In genomic region chr3:53890726-53891499, GRCh38 we compare ENCODE assay signal across 8 cellular contexts. TPM values are rescaled to one million over a fixed set of nuclear protein-coding genes. Genes with fewer than 3 reads are reported as not detected.
A peak's percentile ranks its signal among the peaks of the same experiment; 100 is the strongest.
DNase-seq lines count a peak whose midpoint lies in the region; ATAC-seq and TF ChIP-seq lines count a peak whose summit lies in the region.

No MANE protein-coding gene starts in this region.

- H3K27ac ChIP-seq in AG04450 (ENCODE audit: low read depth, low read length) = peak overlapping the region; percentile 86
- H3K27ac ChIP-seq in GM23338 (ENCODE audit: low read depth) = peak overlapping the region; percentile 28
- peak overlapping the region; percentile 72 to 81 for H3K27ac ChIP-seq in SK-N-SH (ENCODE audit: low read depth in 2 of 2, low read length in 1 of 2)

- H3K4me3 ChIP-seq in AG04450 (ENCODE audit: low read depth, low read length) = peak overlapping the region; percentile 84
- peak overlapping the region; percentile 81 for H3K4me3 ChIP-seq in GM23338
- H3K4me3 ChIP-seq in SK-N-SH (ENCODE audit: low read depth in 2 of 2, low read length in 1 of 2) = peak overlapping the region; percentile 88 to 100
- H3K4me3 ChIP-seq in astrocyte of the spinal cord (ENCODE audit: low read depth, low read length) = peak overlapping the region; percentile 76

- in situ Hi-C loops in astrocyte of the spinal cord (cut with HindIII; ENCODE audit: low sequenced_read_pairs) = no loop called here

- ATAC-seq in GM23338 (peak; percentile 25), GM18909 (IDR thresholded peaks at IDR 0.05; ENCODE audit: poor library complexity, unreplicated experiment) (no peak)

- no peak for TF ChIP-seq RAD21 in SK-N-SH (IDR thresholded peaks at IDR 0.05; ENCODE audit: low read length)

- H3K36me3 Mint-ChIP-seq in GM23338 (ENCODE audit: low read depth) = peaks cover 9% of the 10 kb centered on the region; the same call in 2 of the 3 replicates

- H3K9me3 Mint-ChIP-seq in GM23338 = no peaks in the 10 kb centered on the region

- DNase-seq in AG04450 (ENCODE audit: low read depth, low spot score) = no peak
- DNase-seq in GM23338 (ENCODE audit: low spot score) = peak; percentile 69
- DNase-seq in SK-N-SH = peak; percentile 47
- peak; percentile 33 for DNase-seq in astrocyte of the spinal cord (ENCODE audit: low read depth, low spot score)
- DNase-seq in iris pigment epithelial cell (ENCODE audit: low read depth) = peak; percentile 44
- DNase-seq in stimulated activated CD4-positive, alpha-beta T cell treated with anti-CD3 and anti-CD28 coated beads, Interleukin-1b, Interleukin-23, amount 100 ng/mL, for 48 hours = peak; percentile 42
- DNase-seq in 8988T = no peak

- WGBS in SK-N-SH (ENCODE audit: low lambda C conversion rate) = 3% methylated on average over 19 of the region's 22 CpGs

- peaks cover 1% of the 10 kb centered on the region for H3K27me3 Mint-ChIP-seq in GM23338 (ENCODE audit: insufficient read depth, low read depth, poor library complexity)

- no peak for TF ChIP-seq EP300 in SK-N-SH (IDR thresholded peaks at IDR 0.05; ENCODE audit: borderline replicate concordance in 1 of 2, low read depth in 1 of 2, low read length in 1 of 2)

- peaks cover 8% of the 10 kb centered on the region; the same call in 1 of the 2 replicates for H3F3A ChIP-seq in GM23338 (replicated peaks; ENCODE audit: low read depth)
- peaks cover 7% of the 10 kb centered on the region for H3F3A ChIP-seq in SK-N-SH (replicated peaks; ENCODE audit: insufficient read depth)

- H3K9me3 ChIP-seq in AG04450 (ENCODE audit: control insufficient read depth, insufficient read depth, low read length) = no peaks in the 10 kb centered on the region
- no peaks in the 10 kb centered on the region for H3K9me3 ChIP-seq in SK-N-SH

- H3K4me1 ChIP-seq in GM23338 (ENCODE audit: insufficient read depth) = peaks cover 11% of the 10 kb centered on the region; the same call in 1 of the 2 replicates
- peaks cover 0 to 14% of the 10 kb centered on the region in 2 experiments; a peak in 2 of 4 replicates for H3K4me1 ChIP-seq in SK-N-SH (ENCODE audit: control insufficient read depth in 1 of 2, insufficient read depth in 2 of 2, low read depth in 1 of 2, low read length in 1 of 2)

- H3K27ac Mint-ChIP-seq in GM23338 = peak overlapping the region; percentile 99

- CTCF ChIA-PET in AG04450 (lab: Charles Lee) (no interaction called here), SK-N-SH (lab: Yijun Ruan, JAX) (interaction anchor here (1.0 to 1.5 kb wide), 3 partner anchors 507 to 592 kb away, joined by 3 read pairs; partner anchors contain the start of gene DCP1A)

- POLR2A ChIA-PET in AG04450 (lab: Yijun Ruan, JAX) (interaction anchor here (0.6 to 1.8 kb wide), 2 partner anchors 10 to 117 kb away, joined by 5 to 16 read pairs; partner anchors contain the start of gene ACTR8), SK-N-SH (lab: Yijun Ruan, JAX) (interaction anchor here (1.6 kb wide), 1 partner anchor 9 kb away, joined by 8 read pairs; the partner anchor contains the start of gene ACTR8)

- TF ChIP-seq CTCF in AG04450 (IDR thresholded peaks at IDR 0.05; ENCODE audit: low read depth, low read length) = no peak
- TF ChIP-seq CTCF in GM23338 (conservative IDR thresholded peaks at IDR 0.05; ENCODE audit: low read depth in 2 of 2) = no peak
- TF ChIP-seq CTCF in SK-N-SH (IDR thresholded peaks at IDR 0.05) = no peak
- TF ChIP-seq CTCF in astrocyte of the spinal cord (IDR thresholded peaks at IDR 0.05; ENCODE audit: low read depth, low read length) = no peak

- peak overlapping the region; percentile 78 for H3K9ac ChIP-seq in SK-N-SH

- H3K4me2 ChIP-seq in GM23338 (peak overlapping the region; percentile 88), SK-N-SH (peak overlapping the region; percentile 85)

- H3K9me2 ChIP-seq in GM23338 (ENCODE audit: insufficient read depth) (no peaks in the 10 kb centered on the region), SK-N-SH (no peaks in the 10 kb centered on the region)

- H3K79me2 ChIP-seq in GM23338 (replicated peaks; ENCODE audit: insufficient read depth) (peaks cover 45% of the 10 kb centered on the region), SK-N-SH (ENCODE audit: insufficient read depth) (peaks cover 47% of the 10 kb centered on the region)

- no peaks in the 10 kb centered on the region for H3K27me3 ChIP-seq in AG04450 (ENCODE audit: control insufficient read depth, insufficient read depth, low read length)
- H3K27me3 ChIP-seq in GM23338 (ENCODE audit: insufficient read depth) = 0 out of 2 replicates have a peak, but pooled peaks cover 4% of the 10 kb centered on the region
- no peaks in the 10 kb centered on the region for H3K27me3 ChIP-seq in SK-N-SH (ENCODE audit: insufficient read depth)

- H2AFZ ChIP-seq in GM23338 (peak overlapping the region; percentile 72; the same call in 1 of the 2 replicates), SK-N-SH (ENCODE audit: low read depth) (peak overlapping the region; percentile 82; the same call in 1 of the 2 replicates)

- H3K36me3 ChIP-seq in GM23338 (ENCODE audit: insufficient read depth) (peaks cover 17% of the 10 kb centered on the region), SK-N-SH (replicated peaks in 1 of 2; ENCODE audit: control insufficient read depth in 1 of 2, insufficient read depth in 2 of 2, low read length in 1 of 2) (peaks cover 12 to 19% of the 10 kb centered on the region in 2 experiments)

- H4K20me1 ChIP-seq in GM23338 (replicated peaks; ENCODE audit: insufficient read depth) (peaks cover 23% of the 10 kb centered on the region), SK-N-SH (ENCODE audit: insufficient read depth) (no peaks in the 10 kb centered on the region)

- peaks cover 24% of the 10 kb centered on the region for H3K4me1 Mint-ChIP-seq in GM23338

- peak overlapping the region; percentile 97 for H3K4me3 Mint-ChIP-seq in GM23338

TF ChIP-seq in GM23338, 12 proteins besides CTCF, POLR2A, EP300 and RAD21 (continues in another document):
- TF ChIP-seq CREB1 (CRISPR knock-in tag; IDR thresholded peaks at IDR 0.05; ENCODE audit: low read depth) (peak; percentile 53), NANOG (IDR thresholded peaks at IDR 0.05; ENCODE audit: borderline replicate concordance) (no peak), ZNF114 (CRISPR knock-in tag; IDR thresholded peaks at IDR 0.05) (no peak)

TF ChIP-seq in SK-N-SH, 30 proteins besides CTCF, POLR2A, EP300 and RAD21:
- no peak for TF ChIP-seq GABPA (IDR thresholded peaks at IDR 0.05; ENCODE audit: low read depth)
- no peak for TF ChIP-seq SMC3 (IDR thresholded peaks at IDR 0.05; ENCODE audit: low read depth, low read length)
- no peak for TF ChIP-seq RXRA (IDR thresholded peaks at IDR 0.05; ENCODE audit: borderline replicate concordance, low read depth)
- TF ChIP-seq MEF2A (IDR thresholded peaks at IDR 0.05; ENCODE audit: borderline replicate concordance, low read depth) = no peak
- TF ChIP-seq FOSL2 (IDR thresholded peaks at IDR 0.05; ENCODE audit: borderline replicate concordance, low read depth) = no peak

RNA-seq across cellular contexts. Expression of gene SELENOK, which starts 0.7 kb away (rescaled TPM):
- polyA plus RNA-seq in AG04450 (2011; rRNA removed) = 42.1 and 58.5 TPM in 2 replicates
- 8.3 and 13.0 TPM in 2 replicates for polyA minus RNA-seq in AG04450 (2011; rRNA and poly(A)+ RNA removed)
- 21.4 and 26.4 TPM in 2 replicates for total RNA-seq in GM23338 (2014; rRNA removed; shearing (Covaris generic))
- polyA plus RNA-seq in GM23338 (2016; fragmentation: Nextera tagmentation; extraction: Ambion mirVana) = 168 and 182 TPM in 2 replicates
- polyA plus RNA-seq in SK-N-SH (2012; rRNA removed) = 29.2 and 32.1 TPM in 2 replicates
- 40.3 and 55.4 TPM in 2 replicates for polyA plus RNA-seq in SK-N-SH (2012; cell fraction: cytosol; rRNA removed)
- 10.2 and 16.8 TPM in 2 replicates for polyA plus RNA-seq in SK-N-SH (2012; cell fraction: nucleus; rRNA removed)

RNA-seq across cellular contexts. Expression of gene ACTR8, which starts 9.0 kb away (rescaled TPM):
- polyA plus RNA-seq in AG04450 (2011; rRNA removed) = 34.9 and 37.5 TPM in 2 replicates
- polyA minus RNA-seq in AG04450 (2011; rRNA and poly(A)+ RNA removed) = 46.3 and 61.9 TPM in 2 replicates
- total RNA-seq in GM23338 (2014; rRNA removed; shearing (Covaris generic)) = 23.0 and 25.7 TPM in 2 replicates
- polyA plus RNA-seq in GM23338 (2016; fragmentation: Nextera tagmentation; extraction: Ambion mirVana) = 16.2 and 19.8 TPM in 2 replicates
- 17.7 and 23.6 TPM in 2 replicates for polyA plus RNA-seq in SK-N-SH (2012; rRNA removed)
- 17.5 and 18.5 TPM in 2 replicates for polyA plus RNA-seq in SK-N-SH (2012; cell fraction: cytosol; rRNA removed)
- polyA plus RNA-seq in SK-N-SH (2012; cell fraction: nucleus; rRNA removed) = 24.8 and 33.7 TPM in 2 replicates

RNA-seq across cellular contexts. Expression of gene IL17RB, which starts 44.5 kb away (rescaled TPM):
- polyA plus RNA-seq in AG04450 (2011; rRNA removed) = not detected in 2 replicates
- not detected in 2 replicates for polyA minus RNA-seq in AG04450 (2011; rRNA and poly(A)+ RNA removed)
- total RNA-seq in GM23338 (2014; rRNA removed; shearing (Covaris generic)) = 5.7 and 8.3 TPM in 2 replicates
- 6.4 and 6.9 TPM in 2 replicates for polyA plus RNA-seq in GM23338 (2016; fragmentation: Nextera tagmentation; extraction: Ambion mirVana)
- polyA plus RNA-seq in SK-N-SH (2012; rRNA removed) = 0.10 and 0.16 TPM in 2 replicates
- polyA plus RNA-seq in SK-N-SH (2012; cell fraction: cytosol; rRNA removed) = 0.03 TPM in 1 of 2 replicates, not detected in the other
- polyA plus RNA-seq in SK-N-SH (2012; cell fraction: nucleus; rRNA removed) = 0.44 and 0.50 TPM in 2 replicates

RNA-seq across cellular contexts. Expression of gene CHDH, which starts 44.7 kb away (rescaled TPM):
- polyA plus RNA-seq in AG04450 (2011; rRNA removed) = 0.01 and 0.02 TPM in 2 replicates
- 0.04 and 0.05 TPM in 2 replicates for polyA minus RNA-seq in AG04450 (2011; rRNA and poly(A)+ RNA removed)
- total RNA-seq in GM23338 (2014; rRNA removed; shearing (Covaris generic)) = 6.6 and 31.4 TPM in 2 replicates
- polyA plus RNA-seq in GM23338 (2016; fragmentation: Nextera tagmentation; extraction: Ambion mirVana) = 2.3 and 2.5 TPM in 2 replicates
- 0.05 and 0.33 TPM in 2 replicates for polyA plus RNA-seq in SK-N-SH (2012; rRNA removed)
- 0.04 and 0.16 TPM in 2 replicates for polyA plus RNA-seq in SK-N-SH (2012; cell fraction: cytosol; rRNA removed)
- 0.32 and 2.1 TPM in 2 replicates for polyA plus RNA-seq in SK-N-SH (2012; cell fraction: nucleus; rRNA removed)

Comparison
In these comparisons a context has a peak if more than half of its experiments do, and no peak if none do; other contexts are left out.
1. DNase-seq: peak in GM23338 (single experiment), SK-N-SH (single experiment), astrocyte of the spinal cord (single experiment), iris pigment epithelial cell (single experiment) and stimulated activated CD4-positive, alpha-beta T cell treated with anti-CD3 and anti-CD28 coated beads, Interleukin-1b, Interleukin-23, amount 100 ng/mL, for 48 hours (single experiment); none in AG04450 (single experiment) and 8988T (single experiment).
2. H3K27ac ChIP-seq: peak in every context shown above with its lines; median percentile 86 in AG04450; 76 in SK-N-SH; 28 in GM23338.
3. Peak in every context shown above with its lines, with median percentiles within 50 percentile points of each other: H3K4me3 ChIP-seq.